2 cellular contexts compared by ENCODE assay signal in the genomic region with DNA sequence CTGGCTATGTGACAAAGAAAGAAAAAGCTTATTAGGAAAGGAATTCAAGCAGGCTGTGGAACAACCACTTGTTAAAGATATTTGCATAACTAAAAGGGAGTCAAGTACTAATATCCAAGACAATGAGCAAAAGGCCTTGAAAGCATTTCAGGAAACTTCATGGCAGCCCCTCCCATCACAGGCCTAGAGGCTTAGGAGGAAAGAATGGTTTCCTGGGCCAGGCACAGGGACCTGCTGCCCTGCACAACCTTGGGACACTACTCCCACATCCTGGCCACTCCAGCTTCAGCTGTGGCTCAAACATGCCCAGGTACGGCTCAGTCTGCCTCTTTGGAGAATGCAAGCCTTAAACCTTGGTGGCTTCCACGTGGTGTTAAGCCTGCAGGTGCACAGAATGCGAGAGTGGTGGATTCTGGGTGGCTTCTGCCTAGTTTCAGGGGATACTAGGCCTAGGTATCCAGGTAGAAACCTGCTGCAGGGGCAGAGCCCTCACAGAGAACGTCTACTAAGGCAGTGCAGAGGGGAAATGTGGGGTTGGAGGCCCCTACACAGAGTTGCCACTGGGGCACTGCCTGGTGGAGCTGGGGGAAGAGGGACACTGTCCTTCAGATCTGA.
A peak's percentile ranks its signal among the peaks of the same experiment; 100 is the strongest.
TF ChIP-seq lines count a peak whose summit lies in the region.

No MANE protein-coding gene starts in this region.

TF ChIP-seq in HepG2, 621 proteins besides CTCF, POLR2A, EP300 and RAD21 (continues in another document):
- peak; percentile 78; the same call in 1 of the 2 replicates for TF ChIP-seq TOPORS (CRISPR knock-in tag; IDR thresholded peaks at IDR 0.05)
- peak; percentile 84 for TF ChIP-seq ZFP36 (IDR thresholded peaks at IDR 0.05; ENCODE audit: borderline replicate concordance, low read depth, low read length, partially characterized antibody)
- TF ChIP-seq, protein P1, sequence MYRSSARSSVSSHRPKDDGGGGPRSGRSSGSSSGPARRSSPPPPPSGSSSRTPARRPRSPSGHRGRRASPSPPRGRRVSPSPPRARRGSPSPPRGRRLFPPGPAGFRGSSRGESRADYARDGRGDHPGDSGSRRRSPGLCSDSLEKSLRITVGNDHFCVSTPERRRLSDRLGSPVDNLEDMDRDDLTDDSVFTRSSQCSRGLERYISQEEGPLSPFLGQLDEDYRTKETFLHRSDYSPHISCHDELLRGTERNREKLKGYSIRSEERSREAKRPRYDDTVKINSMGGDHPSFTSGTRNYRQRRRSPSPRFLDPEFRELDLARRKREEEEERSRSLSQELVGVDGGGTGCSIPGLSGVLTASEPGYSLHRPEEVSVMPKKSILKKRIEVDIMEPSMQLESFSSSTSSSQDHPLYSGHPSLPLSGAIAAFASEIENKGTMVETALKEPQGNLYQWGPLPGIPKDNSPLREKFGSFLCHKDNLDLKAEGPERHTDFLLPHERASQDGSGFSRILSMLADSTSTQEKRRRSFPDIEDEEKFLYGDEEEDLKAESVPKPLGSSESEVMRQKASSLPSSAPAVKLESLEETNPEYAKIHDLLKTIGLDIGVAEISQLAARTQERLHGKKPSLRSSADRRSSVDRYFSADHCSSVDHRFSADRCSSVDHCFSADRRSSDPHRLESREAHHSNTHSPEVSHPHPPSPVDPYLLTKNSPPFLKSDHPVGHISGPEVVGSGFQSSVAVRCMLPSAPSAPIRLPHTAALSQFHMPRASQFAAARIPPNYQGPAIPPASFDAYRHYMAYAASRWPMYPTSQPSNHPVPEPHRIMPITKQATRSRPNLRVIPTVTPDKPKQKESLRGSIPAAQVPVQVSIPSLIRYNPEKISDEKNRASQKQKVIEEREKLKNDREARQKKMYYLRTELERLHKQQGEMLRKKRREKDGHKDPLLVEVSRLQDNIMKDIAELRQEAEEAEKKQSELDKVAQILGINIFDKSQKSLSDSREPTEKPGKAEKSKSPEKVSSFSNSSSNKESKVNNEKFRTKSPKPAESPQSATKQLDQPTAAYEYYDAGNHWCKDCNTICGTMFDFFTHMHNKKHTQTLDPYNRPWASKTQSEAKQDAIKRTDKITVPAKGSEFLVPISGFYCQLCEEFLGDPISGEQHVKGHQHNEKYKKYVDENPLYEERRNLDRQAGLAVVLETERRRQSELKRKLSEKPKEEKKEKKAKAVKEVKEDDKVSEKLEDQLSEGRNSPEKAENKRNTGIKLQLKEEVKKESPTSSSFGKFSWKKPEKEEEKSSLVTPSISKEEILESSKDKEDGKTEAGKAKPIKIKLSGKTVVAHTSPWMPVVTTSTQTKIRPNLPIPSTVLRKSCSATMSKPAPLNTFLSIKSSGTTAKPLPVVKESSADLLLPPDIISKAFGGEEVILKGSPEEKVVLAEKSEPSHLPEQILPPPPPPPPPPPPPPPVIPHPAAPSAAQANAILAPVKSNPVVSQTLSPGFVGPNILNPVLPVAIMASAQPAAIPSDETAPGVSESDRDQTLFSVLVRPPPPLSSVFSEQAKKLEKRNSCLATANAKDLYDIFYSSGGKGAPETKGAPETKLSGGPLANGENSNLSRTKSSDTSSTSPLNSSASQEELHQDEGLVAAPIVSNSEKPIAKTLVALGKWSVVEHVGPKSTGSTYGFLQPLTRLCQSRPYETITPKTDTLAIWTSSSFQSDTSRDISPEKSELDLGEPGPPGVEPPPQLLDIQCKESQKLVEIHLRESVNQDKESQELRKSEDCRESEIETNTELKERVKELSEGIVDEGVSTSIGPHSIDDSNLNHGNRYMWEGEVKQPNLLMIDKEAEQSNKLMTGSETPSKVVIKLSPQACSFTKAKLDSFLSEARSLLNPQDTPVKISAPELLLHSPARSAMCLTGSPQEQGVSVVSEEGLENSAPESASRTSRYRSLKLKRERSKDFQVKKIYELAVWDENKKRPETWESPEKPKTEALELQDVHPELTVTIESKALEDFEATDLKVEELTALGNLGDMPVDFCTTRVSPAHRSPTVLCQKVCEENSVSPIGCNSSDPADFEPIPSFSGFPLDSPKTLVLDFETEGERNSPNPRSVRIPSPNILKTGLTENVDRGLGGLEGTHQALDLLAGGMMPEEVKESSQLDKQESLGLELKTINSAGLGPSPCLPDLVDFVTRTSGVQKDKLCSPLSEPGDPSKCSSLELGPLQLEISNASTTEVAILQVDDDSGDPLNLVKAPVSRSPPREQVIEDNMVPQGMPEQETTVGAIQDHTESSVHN (CRISPR knock-in tag; IDR thresholded peaks at IDR 0.05) = no peak
- TF ChIP-seq, protein P2, sequence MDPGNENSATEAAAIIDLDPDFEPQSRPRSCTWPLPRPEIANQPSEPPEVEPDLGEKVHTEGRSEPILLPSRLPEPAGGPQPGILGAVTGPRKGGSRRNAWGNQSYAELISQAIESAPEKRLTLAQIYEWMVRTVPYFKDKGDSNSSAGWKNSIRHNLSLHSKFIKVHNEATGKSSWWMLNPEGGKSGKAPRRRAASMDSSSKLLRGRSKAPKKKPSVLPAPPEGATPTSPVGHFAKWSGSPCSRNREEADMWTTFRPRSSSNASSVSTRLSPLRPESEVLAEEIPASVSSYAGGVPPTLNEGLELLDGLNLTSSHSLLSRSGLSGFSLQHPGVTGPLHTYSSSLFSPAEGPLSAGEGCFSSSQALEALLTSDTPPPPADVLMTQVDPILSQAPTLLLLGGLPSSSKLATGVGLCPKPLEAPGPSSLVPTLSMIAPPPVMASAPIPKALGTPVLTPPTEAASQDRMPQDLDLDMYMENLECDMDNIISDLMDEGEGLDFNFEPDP (CRISPR knock-in tag; conservative IDR thresholded peaks at IDR 0.05) = 0 out of 2 replicates have a peak, but pooled peaks have one; percentile 46
- TF ChIP-seq TRIM24 (CRISPR knock-in tag; IDR thresholded peaks at IDR 0.05) = 0 out of 2 replicates have a peak, but pooled peaks have one; percentile 63
- TF ChIP-seq, protein P3, sequence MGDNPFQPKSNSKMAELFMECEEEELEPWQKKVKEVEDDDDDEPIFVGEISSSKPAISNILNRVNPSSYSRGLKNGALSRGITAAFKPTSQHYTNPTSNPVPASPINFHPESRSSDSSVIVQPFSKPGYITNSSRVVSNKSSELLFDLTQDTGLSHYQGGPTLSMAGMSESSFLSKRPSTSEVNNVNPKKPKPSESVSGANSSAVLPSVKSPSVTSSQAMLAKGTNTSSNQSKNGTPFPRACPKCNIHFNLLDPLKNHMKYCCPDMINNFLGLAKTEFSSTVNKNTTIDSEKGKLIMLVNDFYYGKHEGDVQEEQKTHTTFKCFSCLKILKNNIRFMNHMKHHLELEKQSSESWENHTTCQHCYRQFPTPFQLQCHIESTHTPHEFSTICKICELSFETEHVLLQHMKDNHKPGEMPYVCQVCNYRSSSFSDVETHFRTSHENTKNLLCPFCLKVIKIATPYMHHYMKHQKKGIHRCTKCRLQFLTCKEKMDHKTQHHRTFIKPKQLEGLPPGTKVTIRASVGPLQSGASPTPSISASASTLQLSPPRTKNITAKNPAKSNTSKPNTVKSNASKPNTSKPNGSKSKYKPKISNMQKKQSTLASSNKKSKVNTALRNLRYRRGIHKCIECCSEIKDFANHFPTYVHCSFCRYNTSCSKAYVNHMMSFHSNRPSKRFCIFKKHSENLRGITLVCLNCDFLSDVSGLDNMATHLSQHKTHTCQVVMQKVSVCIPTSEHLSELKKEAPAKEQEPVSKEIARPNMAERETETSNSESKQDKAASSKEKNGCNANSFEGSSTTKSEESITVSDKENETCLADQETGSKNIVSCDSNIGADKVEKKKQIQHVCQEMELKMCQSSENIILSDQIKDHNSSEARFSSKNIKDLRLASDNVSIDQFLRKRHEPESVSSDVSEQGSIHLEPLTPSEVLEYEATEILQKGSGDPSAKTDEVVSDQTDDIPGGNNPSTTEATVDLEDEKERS (CRISPR knock-in tag; IDR thresholded peaks at IDR 0.05) = peak; percentile 95
- peak; percentile 68; the same call in 1 of the 2 replicates for TF ChIP-seq ZMYM2 (CRISPR knock-in tag; IDR thresholded peaks at IDR 0.05)
- TF ChIP-seq ZFX (CRISPR knock-in tag; IDR thresholded peaks at IDR 0.05; ENCODE audit: low read depth) = no peak
- TF ChIP-seq SETDB1 (CRISPR knock-in tag; IDR thresholded peaks at IDR 0.05; ENCODE audit: borderline replicate concordance) = peak; percentile 71; the same call in 1 of the 2 replicates
- TF ChIP-seq AHR (CRISPR knock-in tag; IDR thresholded peaks at IDR 0.05) = no peak

TF ChIP-seq in H1, 55 proteins besides CTCF, POLR2A, EP300 and RAD21:
- TF ChIP-seq TCF12 (IDR thresholded peaks at IDR 0.05; ENCODE audit: low read depth, low read length) (0 out of 2 replicates have a peak, but pooled peaks have one; percentile 11), SIRT6 (IDR thresholded peaks at IDR 0.05; ENCODE audit: low read length) (no peak), TAF7 (optimal IDR thresholded peaks at IDR 0.05; ENCODE audit: borderline replicate concordance, low read depth, low read length) (peak; percentile 31)
